In genomic region chr5:59356813-59357381, GRCh38 we compare ENCODE assay signal across 11 cellular contexts.
DNase-seq lines count a peak whose midpoint lies in the region; ATAC-seq, FAIRE-seq and TF ChIP-seq lines count a peak whose summit lies in the region.
"Had no signal": no experiment of that assay in that cellular context is flagged by ENCODE, and none has a peak within 500 bp of the region (broad histone marks: within the 10 kb centered on the region; RNA-seq: fewer than 3 reads in every experiment).

No MANE protein-coding gene starts in this region.

- H3K4me1 Mint-ChIP-seq in activated T-cell treated with anti-CD3 and anti-CD28 coated beads, Interleukin-2, amount 50 U/mL, for 4 hours (ENCODE audit: low read depth): no peaks in the 10 kb centered on the region

- no peak overlapping the region for H3K27ac ChIP-seq in right lobe of liver
- H3K27ac ChIP-seq in smooth muscle cell (ENCODE audit: low read depth): peak overlapping the region; percentile 86
- H3K27ac ChIP-seq: breast epithelium, pancreas had no signal

- 34% methylated on average over 7 of the region's 12 CpGs for WGBS in right lobe of liver (ENCODE audit: insufficient coverage, low coverage, low lambda C conversion rate, missing lambda C conversion rate)
- 29% methylated on average over 12 of the region's 12 CpGs for WGBS in smooth muscle cell (ENCODE audit: low lambda C conversion rate)

- FAIRE-seq in H54 (lab: Jason Lieb, UNC): no peak
- FAIRE-seq: pancreas had no signal

- no peaks in the 10 kb centered on the region for H4K20me1 ChIP-seq in smooth muscle cell (ENCODE audit: low read depth)

- H3K4me1 ChIP-seq in right lobe of liver (no peaks in the 10 kb centered on the region), smooth muscle cell (ENCODE audit: low read depth) (peaks cover 52% of the 10 kb centered on the region)
- H3K4me1 ChIP-seq: breast epithelium had no signal

- H3K27me3 Mint-ChIP-seq in activated T-cell treated with anti-CD3 and anti-CD28 coated beads, Interleukin-2, amount 50 U/mL, for 4 hours (ENCODE audit: low read depth): peaks cover 14% of the 10 kb centered on the region

- H3K9me3 ChIP-seq in right lobe of liver (no peaks in the 10 kb centered on the region), smooth muscle cell (replicated peaks; ENCODE audit: low read depth) (no peaks in the 10 kb centered on the region)
- H3K9me3 ChIP-seq: breast epithelium, pancreas had no signal

- H3K4me3 Mint-ChIP-seq in activated T-cell treated with anti-CD3 and anti-CD28 coated beads, Interleukin-2, amount 50 U/mL, for 4 hours: no peak overlapping the region

- H3F3A ChIP-seq in smooth muscle cell (ENCODE audit: low read depth): peaks cover 22% of the 10 kb centered on the region

- TF ChIP-seq CTCF in right lobe of liver (IDR thresholded peaks at IDR 0.05): no peak
- TF ChIP-seq CTCF in smooth muscle cell (IDR thresholded peaks at IDR 0.05; ENCODE audit: borderline replicate concordance, insufficient read depth, poor library complexity, severe bottlenecking): no peak

- H3K4me2 ChIP-seq in smooth muscle cell: peak overlapping the region; percentile 76

- intact Hi-C loops in right lobe of liver (cut with DNase I): no loop called here

- H3K79me2 ChIP-seq in smooth muscle cell (ENCODE audit: low read depth): no peaks in the 10 kb centered on the region

- peak; percentile 56 to 75 (median 65) for ATAC-seq in right lobe of liver
- ATAC-seq in activated T-cell treated with anti-CD3 and anti-CD28 coated beads, Interleukin-2, amount 50 U/mL, for 4 hours: no peak
- ATAC-seq: SK-N-SH treated with all-trans-retinoic acid at 6 μM for 48 hours had no signal

- H3K27me3 ChIP-seq in right lobe of liver (no peaks in the 10 kb centered on the region), smooth muscle cell (ENCODE audit: low read depth) (no peaks in the 10 kb centered on the region)
- H3K27me3 ChIP-seq: breast epithelium, pancreas had no signal

- DNase-seq in NCI-H69 (lab: John Stamatoyannopoulos, UW) (peak; percentile 34), ecto neural progenitor cell (ENCODE audit: low spot score) (peak; percentile 69), right lobe of liver (peak in 2 of 3 donors; percentile 42 to 56), smooth muscle cell (lab: John Stamatoyannopoulos, UW; ENCODE audit: unreplicated experiment) (no peak), NCI-H187 (lab: John Stamatoyannopoulos, UW) (no peak), H54 (ENCODE audit: insufficient read length, low spot score) (no peak), RKO (ENCODE audit: low spot score) (no peak)
- DNase-seq in activated T-cell treated with anti-CD3 and anti-CD28 coated beads, Interleukin-2, amount 50 U/mL, for 4 hours: no peak
- DNase-seq: pancreas had no signal

- no peaks in the 10 kb centered on the region for H3K36me3 ChIP-seq in right lobe of liver
- H3K36me3 ChIP-seq in smooth muscle cell (ENCODE audit: low read depth): no peaks in the 10 kb centered on the region
- H3K36me3 ChIP-seq: breast epithelium, pancreas had no signal

- H3K9me3 Mint-ChIP-seq in activated T-cell treated with anti-CD3 and anti-CD28 coated beads, Interleukin-2, amount 50 U/mL, for 4 hours: no peaks in the 10 kb centered on the region

- no peaks in the 10 kb centered on the region for H3K36me3 Mint-ChIP-seq in activated T-cell treated with anti-CD3 and anti-CD28 coated beads, Interleukin-2, amount 50 U/mL, for 4 hours (ENCODE audit: insufficient read depth)

- H3K4me3 ChIP-seq in right lobe of liver (no peak overlapping the region), smooth muscle cell (no peak overlapping the region)
- H3K4me3 ChIP-seq: breast epithelium, pancreas had no signal

- peak overlapping the region; percentile 34 for H3K9ac ChIP-seq in smooth muscle cell (ENCODE audit: low read depth)

- TF ChIP-seq POLR2A in right lobe of liver (IDR thresholded peaks at IDR 0.05) (no peak), H54 (IDR thresholded peaks at IDR 0.05; ENCODE audit: low read depth, low read length) (no peak)

- no peak overlapping the region for H2AFZ ChIP-seq in smooth muscle cell (ENCODE audit: low read depth)

Comparison
In these comparisons a context has a peak if more than half of its experiments do, and no peak if none do; other contexts are left out.
1. DNase-seq: peak in NCI-H69 (single experiment), ecto neural progenitor cell (single experiment) and right lobe of liver (2 of 3); none in smooth muscle cell (single experiment), activated T-cell treated with anti-CD3 and anti-CD28 coated beads, Interleukin-2, amount 50 U/mL, for 4 hours (single experiment), NCI-H187 (0 of 2), H54 (single experiment) and RKO (single experiment).
2. ATAC-seq: peak in right lobe of liver (4 of 4); none in activated T-cell treated with anti-CD3 and anti-CD28 coated beads, Interleukin-2, amount 50 U/mL, for 4 hours (0 of 2).